7 cellular contexts compared by ENCODE assay signal in genomic region chr9:114397219-114397847, GRCh38. TPM values are rescaled to one million over a fixed set of nuclear protein-coding genes. Genes with fewer than 3 reads are reported as not detected.
DNase-seq lines count a peak whose midpoint lies in the region; ATAC-seq and TF ChIP-seq lines count a peak whose summit lies in the region.

No MANE protein-coding gene starts in this region.

- H3K4me1 Mint-ChIP-seq in HFFc6 (ENCODE audit: low read depth) (peaks cover 12% of the 10 kb centered on the region), WTC11 (peaks cover 36% of the 10 kb centered on the region)
- H3K4me1 Mint-ChIP-seq in stimulated activated naive CD8-positive, alpha-beta T cell treated with anti-CD3 and anti-CD28 coated beads, Interleukin-15, Interleukin-2, amounts not matched to agents 100 ng/mL and 50 ng/mL, for 24 hours (ENCODE audit: low read depth) = peaks cover 53% of the 10 kb centered on the region

- no peaks in the 10 kb centered on the region for H3K9me3 ChIP-seq in iPS-15b (ENCODE audit: control insufficient read depth, insufficient read depth, low read length)

- peaks cover 12% of the 10 kb centered on the region for H3K4me1 ChIP-seq in iPS-15b (ENCODE audit: control insufficient read depth, insufficient read depth, low read length)

- no peaks in the 10 kb centered on the region for H3K36me3 Mint-ChIP-seq in HFFc6 (ENCODE audit: low read depth)
- H3K36me3 Mint-ChIP-seq in WTC11 = no peaks in the 10 kb centered on the region
- peaks cover 9% of the 10 kb centered on the region for H3K36me3 Mint-ChIP-seq in stimulated activated naive CD8-positive, alpha-beta T cell treated with anti-CD3 and anti-CD28 coated beads, Interleukin-15, Interleukin-2, amounts not matched to agents 100 ng/mL and 50 ng/mL, for 24 hours (ENCODE audit: low read depth)

- DNase-seq in HFFc6 = no peak
- DNase-seq in WTC11 (ENCODE audit: low spot score) = peak; percentile 34
- no peak for DNase-seq in NCI-H146 (lab: John Stamatoyannopoulos, UW)
- no peak for DNase-seq in SIG-M5 treated with dmso at 0.1 percent for 504 hours (lab: John Stamatoyannopoulos, UW; ENCODE audit: unreplicated experiment)

- H3K9me3 Mint-ChIP-seq in HFFc6 = no peaks in the 10 kb centered on the region
- no peaks in the 10 kb centered on the region for H3K9me3 Mint-ChIP-seq in WTC11
- no peaks in the 10 kb centered on the region for H3K9me3 Mint-ChIP-seq in stimulated activated naive CD8-positive, alpha-beta T cell treated with anti-CD3 and anti-CD28 coated beads, Interleukin-15, Interleukin-2, amounts not matched to agents 100 ng/mL and 50 ng/mL, for 24 hours

- no peaks in the 10 kb centered on the region for H3K27me3 ChIP-seq in iPS-15b (ENCODE audit: control insufficient read depth, insufficient read depth, low read length)

- H3K9ac ChIP-seq in iPS-15b (ENCODE audit: low read depth, low read length) = no peak overlapping the region

- TF ChIP-seq CTCF in HFFc6 (IDR thresholded peaks at IDR 0.05) = no peak
- no peak for TF ChIP-seq CTCF in WTC11 (IDR thresholded peaks at IDR 0.05)

- CTCF ChIA-PET in WTC11 (lab: Charles Lee) = interaction anchor here (1.0 to 2.9 kb wide), 5 partner anchors 8 to 58 kb away, joined by 3 to 13 read pairs (median 5); partner anchors contain the start of gene AKNA

- H3K4me3 ChIP-seq in iPS-15b (ENCODE audit: low read depth, low read length) = peak overlapping the region; percentile 87

- H3K27ac Mint-ChIP-seq in HFFc6 (peak overlapping the region; percentile 77), WTC11 (peak overlapping the region; percentile 95)
- peak overlapping the region; percentile 84 for H3K27ac Mint-ChIP-seq in stimulated activated naive CD8-positive, alpha-beta T cell treated with anti-CD3 and anti-CD28 coated beads, Interleukin-15, Interleukin-2, amounts not matched to agents 100 ng/mL and 50 ng/mL, for 24 hours

- POLR2A ChIA-PET in WTC11 (lab: Charles Lee) = interaction anchor here (1.1 to 2.5 kb wide), 6 partner anchors 9 to 190 kb away, joined by 3 to 13 read pairs (median 6); partner anchors contain the start of genes AKNA and ATP6V1G1

- H3K4me3 Mint-ChIP-seq in HFFc6 = peak overlapping the region; percentile 91
- peak overlapping the region; percentile 93 for H3K4me3 Mint-ChIP-seq in WTC11
- peak overlapping the region; percentile 94 for H3K4me3 Mint-ChIP-seq in stimulated activated naive CD8-positive, alpha-beta T cell treated with anti-CD3 and anti-CD28 coated beads, Interleukin-15, Interleukin-2, amounts not matched to agents 100 ng/mL and 50 ng/mL, for 24 hours

- ATAC-seq in WTC11 = no peak; the same call in 1 of the 2 replicates
- ATAC-seq in GM21367 (IDR thresholded peaks at IDR 0.05; ENCODE audit: unreplicated experiment) = no peak

- H3K27me3 Mint-ChIP-seq in HFFc6 (ENCODE audit: insufficient read depth) (peaks cover 5% of the 10 kb centered on the region), WTC11 (ENCODE audit: low read depth) (no peaks in the 10 kb centered on the region)
- no peaks in the 10 kb centered on the region for H3K27me3 Mint-ChIP-seq in stimulated activated naive CD8-positive, alpha-beta T cell treated with anti-CD3 and anti-CD28 coated beads, Interleukin-15, Interleukin-2, amounts not matched to agents 100 ng/mL and 50 ng/mL, for 24 hours

- no peaks in the 10 kb centered on the region for H3K36me3 ChIP-seq in iPS-15b (ENCODE audit: control insufficient read depth, insufficient read depth, low read length)

TF ChIP-seq in WTC11, 78 proteins besides CTCF, POLR2A, EP300 and RAD21:
- no peak for TF ChIP-seq NFATC4 (CRISPR knock-in tag; IDR thresholded peaks at IDR 0.05)
- TF ChIP-seq ATF3 (CRISPR knock-in tag; conservative IDR thresholded peaks at IDR 0.05) = no peak
- 0 out of 2 replicates have a peak, but pooled peaks have one; percentile 81 for TF ChIP-seq GTF2I (CRISPR knock-in tag; conservative IDR thresholded peaks at IDR 0.05)
- 0 out of 2 replicates have a peak, but pooled peaks have one; percentile 36 for TF ChIP-seq TP53 (CRISPR knock-in tag; IDR thresholded peaks at IDR 0.05)
- TF ChIP-seq HMGXB4 (CRISPR knock-in tag; IDR thresholded peaks at IDR 0.05) = no peak
- TF ChIP-seq KAT7 (CRISPR knock-in tag; IDR thresholded peaks at IDR 0.05; ENCODE audit: borderline replicate concordance) = no peak
- 0 out of 2 replicates have a peak, but pooled peaks have one; percentile 13 for TF ChIP-seq ZNF532 (CRISPR knock-in tag; IDR thresholded peaks at IDR 0.05; ENCODE audit: borderline replicate concordance)

RNA-seq across cellular contexts. Expression of gene AKNA, which starts 9.6 kb away (rescaled TPM):
- total RNA-seq in HFFc6 (2021; fragmentation: NEBNext Ultra II Directional; extraction: Animal tissue kit (Norgen Biotek cat#: 25700)) = 10 to 100 TPM in 4 of 6 experiments, 1 to 10 TPM in 2; 9.3 to 13.1 (median 11.5) TPM
- 26.0 to 29.3 TPM (median 27.5 TPM) in 3 replicates for total RNA-seq in WTC11 (2021)
